ENCODE assay signal across 9 cellular contexts in the genomic region with DNA sequence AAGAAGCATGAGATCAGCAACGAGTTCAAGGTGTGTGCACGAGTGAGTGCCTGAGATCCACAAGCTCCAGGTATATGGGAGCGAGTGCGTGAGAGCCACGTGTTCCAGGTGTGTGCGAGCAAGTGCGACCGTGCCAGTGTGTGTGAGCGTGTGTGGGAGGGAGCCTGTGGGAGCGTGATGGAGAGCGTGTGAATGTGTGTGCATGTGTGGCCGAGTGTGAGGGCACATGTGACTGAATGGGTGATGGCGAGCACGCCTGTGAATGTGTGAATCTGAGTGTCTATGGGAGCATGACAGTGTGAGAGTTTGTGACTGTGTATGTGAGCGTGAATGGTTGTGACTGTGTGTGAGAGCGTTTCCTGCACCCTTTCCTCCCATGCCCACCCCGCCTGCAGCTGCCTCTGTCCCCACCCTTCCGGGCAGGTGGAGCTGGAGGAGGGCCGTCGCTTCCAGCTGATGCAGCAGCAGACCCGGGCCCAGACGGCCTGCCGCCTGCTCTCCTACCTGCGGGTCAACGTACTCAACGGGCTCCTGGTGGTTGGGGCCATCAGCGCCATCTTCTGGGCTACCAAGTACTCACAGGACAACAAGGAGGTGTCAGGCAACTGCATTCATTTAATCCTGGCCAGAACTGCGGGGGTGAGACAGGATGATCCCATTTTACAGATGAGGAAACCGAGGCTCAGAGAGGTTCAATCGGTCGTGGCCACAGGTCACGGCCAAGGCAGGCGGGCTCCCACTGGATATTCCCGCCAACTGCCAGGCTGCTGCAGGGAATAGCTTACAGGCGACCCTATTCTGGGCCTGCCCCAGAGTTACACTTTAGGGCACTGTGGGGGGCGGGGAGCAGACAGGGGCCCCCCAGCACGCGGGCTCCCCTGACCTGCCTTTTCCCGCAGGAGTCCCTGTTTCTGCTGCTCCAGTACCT. TPM values are rescaled to one million over a fixed set of nuclear protein-coding genes. Genes with fewer than 3 reads are reported as not detected.
A peak's percentile ranks its signal among the peaks of the same experiment; 100 is the strongest.
DNase-seq lines count a peak whose midpoint lies in the region; ATAC-seq and TF ChIP-seq lines count a peak whose summit lies in the region.
"Had no signal": no experiment of that assay in that cellular context is flagged by ENCODE, and none has a peak within 500 bp of the region (broad histone marks: within the 10 kb centered on the region; RNA-seq: fewer than 3 reads in every experiment).

No MANE protein-coding gene starts in this region.

- no peaks in the 10 kb centered on the region for H3K36me3 Mint-ChIP-seq in WTC11

- no peak overlapping the region for H3K27ac ChIP-seq in aorta (ENCODE audit: low read depth in 1 of 2, low read length in 2 of 2)

- H3K27ac Mint-ChIP-seq in WTC11: no peak overlapping the region

- H3K4me1 ChIP-seq in mucosa of descending colon (ENCODE audit: low read depth) (peaks cover 39% of the 10 kb centered on the region), aorta (ENCODE audit: control insufficient read depth in 1 of 2, insufficient read depth in 2 of 2, low read length in 2 of 2) (no peaks in the 10 kb centered on the region)

- H3K27me3 Mint-ChIP-seq in WTC11 (ENCODE audit: low read depth): peaks cover 17% of the 10 kb centered on the region

- TF ChIP-seq CTCF in GM12864 (IDR thresholded peaks at IDR 0.05; ENCODE audit: low read depth, low read length, missing control alignments) (peak; percentile 78), WTC11 (IDR thresholded peaks at IDR 0.05) (peak; percentile 40; the same call in 1 of the 2 replicates), cardiac fibroblast (IDR thresholded peaks at IDR 0.05; ENCODE audit: low read depth, low read length) (peak; percentile 60), mucosa of descending colon (IDR thresholded peaks at IDR 0.05) (peak; percentile 14)

- no peak for DNase-seq in GM12864 (ENCODE audit: low read depth)
- peak; percentile 46 for DNase-seq in NCI-H1436 treated with DMSO at 0.1 percent for 48 hours (lab: John Stamatoyannopoulos, UW)
- DNase-seq in WTC11 (ENCODE audit: low spot score): peak; percentile 89
- peak; percentile 32 to 38 for DNase-seq in cardiac fibroblast (ENCODE audit: low read depth in 2 of 2)
- peak; percentile 79 to 89 (median 83) for DNase-seq in mucosa of descending colon
- peak; percentile 65 to 76 for DNase-seq in aorta
- no peak for DNase-seq in AG08395 (ENCODE audit: low spot score)

- H3K36me3 ChIP-seq in mucosa of descending colon (ENCODE audit: low read depth) (no peaks in the 10 kb centered on the region), aorta (ENCODE audit: control insufficient read depth in 1 of 2, insufficient read depth in 2 of 2, low read length in 1 of 2) (no peaks in the 10 kb centered on the region)

- CTCF ChIA-PET in WTC11 (lab: Charles Lee): interaction anchor here (0.6 to 10.2 kb wide), 11 partner anchors 19 to 765 kb away, joined by 3 to 82 read pairs (median 4); a partner anchor contains a TSS

- WGBS in aorta, 2 donors: 81 to 82% methylated on average over 39 of the region's 39 CpGs

- H3K9me3 Mint-ChIP-seq in WTC11: no peaks in the 10 kb centered on the region

- peak; percentile 75 for ATAC-seq in WTC11
- peak; percentile 52 for ATAC-seq in mucosa of descending colon
- no peak for ATAC-seq in aorta (ENCODE audit: low FRiP score)
- no peak for ATAC-seq in GM19351 (IDR thresholded peaks at IDR 0.05; ENCODE audit: unreplicated experiment)

- POLR2A ChIA-PET in WTC11 (lab: Charles Lee): no interaction called here

- intact Hi-C loops in mucosa of descending colon (cut with DNase I, micrococcal nuclease) (no loop called here), aorta (cut with DNase I) (no loop called here)

- no peak overlapping the region for H3K4me3 Mint-ChIP-seq in WTC11

- H3K4me3 ChIP-seq in GM12864 (ENCODE audit: low read depth, low read length) (peak overlapping the region; percentile 82), cardiac fibroblast (replicated peaks in 1 of 2; ENCODE audit: low read depth in 2 of 2, low read length in 2 of 2) (no peak overlapping the region), mucosa of descending colon (no peak overlapping the region), aorta (ENCODE audit: low read length in 2 of 2) (no peak overlapping the region)

- no peaks in the 10 kb centered on the region for H3K27me3 ChIP-seq in aorta (ENCODE audit: control insufficient read depth in 1 of 2, insufficient read depth in 2 of 2, low read length in 1 of 2)

- H3K9me3 ChIP-seq in mucosa of descending colon (no peaks in the 10 kb centered on the region), aorta (ENCODE audit: control insufficient read depth, low read length) (no peaks in the 10 kb centered on the region)

- peaks cover 40% of the 10 kb centered on the region for H3K4me1 Mint-ChIP-seq in WTC11

TF ChIP-seq in WTC11, 78 proteins besides CTCF, POLR2A, EP300 and RAD21:
- TF ChIP-seq HMGA2 (CRISPR knock-in tag; IDR thresholded peaks at IDR 0.05): no peak
- peak; percentile 74; the same call in 1 of the 2 replicates for TF ChIP-seq ZNF396 (CRISPR knock-in tag; IDR thresholded peaks at IDR 0.05; ENCODE audit: borderline replicate concordance)
- TF ChIP-seq GTF2I (CRISPR knock-in tag; conservative IDR thresholded peaks at IDR 0.05): peak; percentile 98
- TF ChIP-seq, protein P1, sequence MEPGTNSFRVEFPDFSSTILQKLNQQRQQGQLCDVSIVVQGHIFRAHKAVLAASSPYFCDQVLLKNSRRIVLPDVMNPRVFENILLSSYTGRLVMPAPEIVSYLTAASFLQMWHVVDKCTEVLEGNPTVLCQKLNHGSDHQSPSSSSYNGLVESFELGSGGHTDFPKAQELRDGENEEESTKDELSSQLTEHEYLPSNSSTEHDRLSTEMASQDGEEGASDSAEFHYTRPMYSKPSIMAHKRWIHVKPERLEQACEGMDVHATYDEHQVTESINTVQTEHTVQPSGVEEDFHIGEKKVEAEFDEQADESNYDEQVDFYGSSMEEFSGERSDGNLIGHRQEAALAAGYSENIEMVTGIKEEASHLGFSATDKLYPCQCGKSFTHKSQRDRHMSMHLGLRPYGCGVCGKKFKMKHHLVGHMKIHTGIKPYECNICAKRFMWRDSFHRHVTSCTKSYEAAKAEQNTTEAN (CRISPR knock-in tag; IDR thresholded peaks at IDR 0.05): peak; percentile 58; the same call in 1 of the 2 replicates
- TF ChIP-seq, protein P2, sequence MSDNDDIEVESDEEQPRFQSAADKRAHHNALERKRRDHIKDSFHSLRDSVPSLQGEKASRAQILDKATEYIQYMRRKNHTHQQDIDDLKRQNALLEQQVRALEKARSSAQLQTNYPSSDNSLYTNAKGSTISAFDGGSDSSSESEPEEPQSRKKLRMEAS (CRISPR knock-in tag; IDR thresholded peaks at IDR 0.05): peak; percentile 78
- TF ChIP-seq, protein P3, sequence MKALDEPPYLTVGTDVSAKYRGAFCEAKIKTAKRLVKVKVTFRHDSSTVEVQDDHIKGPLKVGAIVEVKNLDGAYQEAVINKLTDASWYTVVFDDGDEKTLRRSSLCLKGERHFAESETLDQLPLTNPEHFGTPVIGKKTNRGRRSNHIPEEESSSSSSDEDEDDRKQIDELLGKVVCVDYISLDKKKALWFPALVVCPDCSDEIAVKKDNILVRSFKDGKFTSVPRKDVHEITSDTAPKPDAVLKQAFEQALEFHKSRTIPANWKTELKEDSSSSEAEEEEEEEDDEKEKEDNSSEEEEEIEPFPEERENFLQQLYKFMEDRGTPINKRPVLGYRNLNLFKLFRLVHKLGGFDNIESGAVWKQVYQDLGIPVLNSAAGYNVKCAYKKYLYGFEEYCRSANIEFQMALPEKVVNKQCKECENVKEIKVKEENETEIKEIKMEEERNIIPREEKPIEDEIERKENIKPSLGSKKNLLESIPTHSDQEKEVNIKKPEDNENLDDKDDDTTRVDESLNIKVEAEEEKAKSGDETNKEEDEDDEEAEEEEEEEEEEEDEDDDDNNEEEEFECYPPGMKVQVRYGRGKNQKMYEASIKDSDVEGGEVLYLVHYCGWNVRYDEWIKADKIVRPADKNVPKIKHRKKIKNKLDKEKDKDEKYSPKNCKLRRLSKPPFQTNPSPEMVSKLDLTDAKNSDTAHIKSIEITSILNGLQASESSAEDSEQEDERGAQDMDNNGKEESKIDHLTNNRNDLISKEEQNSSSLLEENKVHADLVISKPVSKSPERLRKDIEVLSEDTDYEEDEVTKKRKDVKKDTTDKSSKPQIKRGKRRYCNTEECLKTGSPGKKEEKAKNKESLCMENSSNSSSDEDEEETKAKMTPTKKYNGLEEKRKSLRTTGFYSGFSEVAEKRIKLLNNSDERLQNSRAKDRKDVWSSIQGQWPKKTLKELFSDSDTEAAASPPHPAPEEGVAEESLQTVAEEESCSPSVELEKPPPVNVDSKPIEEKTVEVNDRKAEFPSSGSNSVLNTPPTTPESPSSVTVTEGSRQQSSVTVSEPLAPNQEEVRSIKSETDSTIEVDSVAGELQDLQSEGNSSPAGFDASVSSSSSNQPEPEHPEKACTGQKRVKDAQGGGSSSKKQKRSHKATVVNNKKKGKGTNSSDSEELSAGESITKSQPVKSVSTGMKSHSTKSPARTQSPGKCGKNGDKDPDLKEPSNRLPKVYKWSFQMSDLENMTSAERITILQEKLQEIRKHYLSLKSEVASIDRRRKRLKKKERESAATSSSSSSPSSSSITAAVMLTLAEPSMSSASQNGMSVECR (CRISPR knock-in tag; IDR thresholded peaks at IDR 0.05; ENCODE audit: borderline replicate concordance): no peak
- peak; percentile 73; the same call in 1 of the 2 replicates for TF ChIP-seq FOXK1 (CRISPR knock-in tag; IDR thresholded peaks at IDR 0.05)
- TF ChIP-seq ZNF232 (CRISPR knock-in tag; IDR thresholded peaks at IDR 0.05): no peak
- peak; percentile 97 for TF ChIP-seq ZNF121 (CRISPR knock-in tag; IDR thresholded peaks at IDR 0.05)
- TF ChIP-seq TEAD1 (CRISPR knock-in tag; IDR thresholded peaks at IDR 0.05): 0 out of 2 replicates have a peak, but pooled peaks have one; percentile 16

RNA-seq across cellular contexts. Expression of a gene that starts 3.7 kb away (rescaled TPM):
- total RNA-seq in WTC11 (2021) (2.9 to 3.7 TPM (median 3.1 TPM) in 3 replicates), mucosa of descending colon (10 to 100 TPM in 1 of 3 donors, 1 to 10 TPM in 2; 6.0 to 11.4 (median 8.5) TPM), aorta (10 to 100 TPM in 1 of 2 donors, 1 to 10 TPM in 1; 6.6 to 14.4 TPM)
- 1 to 10 TPM; 1.0 to 8.0 TPM for polyA plus RNA-seq in aorta

RNA-seq across cellular contexts. Expression of a gene that starts 5.7 kb away (rescaled TPM):
- total RNA-seq in WTC11 (2021) (90.9 to 120 TPM (median 93.2 TPM) in 3 replicates), mucosa of descending colon (100 to 1,000 TPM in 2 of 3 donors, 10 to 100 TPM in 1; 53.8 to 108 (median 105) TPM), aorta (10 to 100 TPM; 33.7 to 63.2 TPM)
- 1 to 10 TPM; 5.5 to 9.1 TPM for polyA plus RNA-seq in aorta

RNA-seq across cellular contexts. Expression of a gene that starts 11.9 kb away (rescaled TPM):
- total RNA-seq in WTC11 (2021) (not detected in 3 replicates), mucosa of descending colon (not detected), aorta (not detected)
- under 1 TPM in 1 of 2 donors, not detected in 1; 0.13 TPM for polyA plus RNA-seq in aorta
- polyA plus RNA-seq: urinary bladder had no signal

RNA-seq across cellular contexts. Expression of a gene that starts 34.1 kb away (rescaled TPM):
- 47.7 to 50.3 TPM (median 50.2 TPM) in 3 replicates for total RNA-seq in WTC11 (2021)
- 100 to 1,000 TPM in 2 of 3 donors, 10 to 100 TPM in 1; 90.4 to 202 (median 196) TPM for total RNA-seq in mucosa of descending colon
- total RNA-seq in aorta: 10 to 100 TPM; 67.7 to 69.9 TPM
- polyA plus RNA-seq in aorta: 10 to 100 TPM; 49.0 to 91.9 TPM

RNA-seq across cellular contexts. Expression of a gene that starts 52.6 kb away (rescaled TPM):
- total RNA-seq in WTC11 (2021) (72.5 to 84.1 TPM (median 82.6 TPM) in 3 replicates), mucosa of descending colon (10 to 100 TPM in 2 of 3 donors, 1 to 10 TPM in 1; 8.9 to 46.5 (median 10.2) TPM), aorta (1 to 10 TPM; 2.4 to 3.8 TPM)
- 1 to 10 TPM; 1.1 to 2.7 TPM for polyA plus RNA-seq in aorta

Comparison
In these comparisons a context has a peak if more than half of its experiments do, and no peak if none do; other contexts are left out.
1. DNase-seq: peak in NCI-H1436 treated with DMSO at 0.1 percent for 48 hours (single experiment), WTC11 (single experiment), cardiac fibroblast (2 of 2), mucosa of descending colon (3 of 3) and aorta (2 of 2); none in GM12864 (single experiment) and AG08395 (single experiment).
2. CTCF ChIP-seq: peak in every context shown above with its lines; median percentile 78 in GM12864; 60 in cardiac fibroblast; 40 in WTC11; 14 in mucosa of descending colon.
3. ATAC-seq: peak in WTC11 (single experiment) and mucosa of descending colon (single experiment); none in aorta (single experiment) and GM19351 (single experiment).